ENCODE assay signal across 24 cellular contexts in the genomic region with DNA sequence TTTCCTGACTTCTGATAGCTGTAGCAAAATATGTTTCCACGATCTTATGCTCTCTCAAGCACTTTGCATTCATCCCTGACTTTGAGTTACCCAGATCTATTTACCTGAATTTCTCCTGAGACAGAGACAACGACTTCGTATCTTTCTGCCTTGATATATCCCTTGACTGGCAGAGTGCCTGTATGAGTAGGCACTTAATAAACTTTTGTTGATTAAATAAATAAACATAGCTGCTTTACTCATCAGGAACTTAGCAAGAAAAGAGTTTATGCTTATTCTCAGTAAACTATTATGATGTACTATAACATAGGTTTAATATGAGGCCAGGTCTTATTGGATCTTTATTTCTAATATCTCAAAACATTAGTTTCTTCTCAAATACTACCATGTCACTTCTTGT.
"Had no signal": no experiment of that assay in that cellular context is flagged by ENCODE, and none has a peak within 500 bp of the region (broad histone marks: within the 10 kb centered on the region; RNA-seq: fewer than 3 reads in every experiment).

No MANE protein-coding gene starts in this region.

- H3K4me1 Mint-ChIP-seq: immature natural killer cell; naive B cell; naive thymus-derived CD8-positive, alpha-beta T cell had no signal

- H3K9me3 Mint-ChIP-seq: immature natural killer cell; mesothelial cell of epicardium; naive B cell; naive thymus-derived CD8-positive, alpha-beta T cell had no signal

- H3K4me2 ChIP-seq: hepatocyte had no signal

- H3K27ac ChIP-seq: colonic mucosa, dorsolateral prefrontal cortex, esophagus muscularis mucosa, foreskin keratinocyte, gastroesophageal sphincter, heart left ventricle, hepatocyte, left lung, lower lobe of right lung had no signal

- DNase-seq: colonic mucosa; dermis blood vessel endothelial cell; dorsolateral prefrontal cortex; effector CD4-positive, alpha-beta T cell; effector memory CD4-positive, alpha-beta T cell; foreskin keratinocyte; heart left ventricle; hypothalamus; immature natural killer cell; islet precursor cell; kidney; kidney glomerular epithelial cell; left colon; left lung; left ventricle myocardium superior; lower lobe of right lung; mesenchymal stem cell; mucosa of descending colon; naive B cell; naive thymus-derived CD8-positive, alpha-beta T cell had no signal

- H3K4me3 ChIP-seq: colonic mucosa, dorsolateral prefrontal cortex, esophagus muscularis mucosa, gastroesophageal sphincter, heart left ventricle, hepatocyte, left lung, lower lobe of right lung, mucosa of descending colon had no signal

- H3K27me3 Mint-ChIP-seq: naive B cell had no signal

- H3K36me3 Mint-ChIP-seq: immature natural killer cell; mesothelial cell of epicardium; naive B cell; naive thymus-derived CD8-positive, alpha-beta T cell had no signal

- H3K27ac Mint-ChIP-seq: immature natural killer cell; mesothelial cell of epicardium; naive B cell; naive thymus-derived CD8-positive, alpha-beta T cell had no signal

- H3K4me1 ChIP-seq: colonic mucosa had no signal

- H2AFZ ChIP-seq: hepatocyte had no signal

- H3K9me3 ChIP-seq: colonic mucosa, esophagus muscularis mucosa, gastroesophageal sphincter, heart left ventricle, left lung, lower lobe of right lung, mucosa of descending colon had no signal

- H3K4me3 Mint-ChIP-seq: immature natural killer cell; mesothelial cell of epicardium; naive B cell; naive thymus-derived CD8-positive, alpha-beta T cell had no signal

- H3K36me3 ChIP-seq: colonic mucosa, esophagus muscularis mucosa, gastroesophageal sphincter, heart left ventricle, left lung, lower lobe of right lung had no signal

- ATAC-seq: foreskin keratinocyte; gastroesophageal sphincter; heart left ventricle; left colon; left lung; left ventricle myocardium superior; lower lobe of right lung; mucosa of descending colon; naive thymus-derived CD8-positive, alpha-beta T cell had no signal

- H3K27me3 ChIP-seq: colonic mucosa, dorsolateral prefrontal cortex, esophagus muscularis mucosa, foreskin keratinocyte, gastroesophageal sphincter, heart left ventricle, hepatocyte, left lung had no signal
